11 cellular contexts compared by ENCODE assay signal in the genomic region with DNA sequence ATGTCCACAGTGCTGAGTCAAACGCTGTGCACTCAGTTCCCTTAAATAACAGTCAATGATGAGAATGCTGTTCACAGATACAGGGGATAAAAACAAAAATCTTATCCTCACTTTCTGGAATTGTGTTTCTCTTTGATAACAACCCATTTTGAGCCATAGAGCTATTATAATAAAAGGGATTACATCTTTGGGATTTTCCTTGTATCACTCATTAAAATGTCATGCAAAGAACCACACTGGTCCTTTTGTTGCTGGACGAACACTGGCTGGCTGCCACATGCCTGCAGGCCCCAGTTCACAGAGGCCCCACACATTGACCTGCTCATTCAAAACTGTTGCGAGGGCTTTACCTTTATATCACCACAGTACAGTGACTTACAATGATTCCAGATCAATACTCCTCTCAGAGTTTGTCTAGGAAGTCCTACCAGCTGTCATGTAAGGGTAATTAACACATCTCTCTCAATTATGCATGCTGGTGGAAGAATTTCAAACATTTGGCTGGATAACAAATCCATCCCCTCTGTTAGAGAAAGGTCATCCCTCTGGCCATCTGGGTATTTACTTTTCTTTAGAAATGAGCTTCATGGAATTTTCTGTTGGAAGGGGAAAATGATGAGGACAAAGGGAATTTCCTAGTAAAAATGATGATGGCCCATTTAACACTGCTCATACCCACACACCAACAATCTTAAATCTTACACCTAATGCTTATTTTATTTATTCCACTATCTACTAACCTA.
DNase-seq lines count a peak whose midpoint lies in the region; ATAC-seq and TF ChIP-seq lines count a peak whose summit lies in the region.
"Had no signal": no experiment of that assay in that cellular context is flagged by ENCODE, and none has a peak within 500 bp of the region (broad histone marks: within the 10 kb centered on the region; RNA-seq: fewer than 3 reads in every experiment).

No MANE protein-coding gene starts in this region.

- peak overlapping the region; percentile 13 to 45 (median 38) for H3K27ac ChIP-seq in gastrocnemius medialis
- no peak overlapping the region for H3K27ac ChIP-seq in Peyer's patch
- no peak overlapping the region for H3K27ac ChIP-seq in OCI-LY7 (ENCODE audit: low read depth, low read length, poor library complexity, severe bottlenecking)
- H3K27ac ChIP-seq: HL-60 had no signal

- H3K36me3 ChIP-seq in gastrocnemius medialis (no peaks in the 10 kb centered on the region), Peyer's patch (no peaks in the 10 kb centered on the region), OCI-LY7 (ENCODE audit: insufficient read depth, low read length) (no peaks in the 10 kb centered on the region)

- ATAC-seq in gastrocnemius medialis (peak; percentile 49 to 78), HG03520 (IDR thresholded peaks at IDR 0.05; ENCODE audit: unreplicated experiment) (no peak)
- ATAC-seq: effector memory CD8-positive, alpha-beta T cell; GM12878 had no signal

- intact Hi-C loops in gastrocnemius medialis (cut with DNase I; ENCODE audit: low total_unique reads) = no loop called here
- intact Hi-C loops in OCI-LY7 (cut with micrococcal nuclease; ENCODE audit: unreplicated experiment) = no loop called here

- H3K4me1 ChIP-seq in gastrocnemius medialis (peaks cover 54 to 68% of the 10 kb centered on the region in 2 donors), Peyer's patch (peaks cover 0 to 9% (median 0%) of the 10 kb centered on the region in 4 donors), OCI-LY7 (ENCODE audit: insufficient read depth, low read length, poor library complexity, severe bottlenecking) (no peaks in the 10 kb centered on the region)

- CTCF ChIA-PET in OCI-LY7 (lab: Charles Lee; ENCODE audit: unreplicated experiment) = no interaction called here

- no TSS peak for BruUV-seq in OCI-LY7 (replicated peaks; lab: Mats Ljungman, UMichigan)

- H3K4me3 ChIP-seq in astrocyte of the spinal cord (ENCODE audit: low read depth, low read length) = no peak overlapping the region
- no peak overlapping the region for H3K4me3 ChIP-seq in gastrocnemius medialis
- no peak overlapping the region for H3K4me3 ChIP-seq in Peyer's patch
- H3K4me3 ChIP-seq in OCI-LY7 (ENCODE audit: low read depth, low read length, poor library complexity, severe bottlenecking) = no peak overlapping the region
- H3K4me3 ChIP-seq: GM12878 had no signal

- no peak for TF ChIP-seq CTCF in astrocyte of the spinal cord (IDR thresholded peaks at IDR 0.05; ENCODE audit: low read depth, low read length)
- TF ChIP-seq CTCF in gastrocnemius medialis (IDR thresholded peaks at IDR 0.05 in 4 of 5, conservative IDR thresholded peaks at IDR 0.05 in 1 of 5) = no peak
- TF ChIP-seq CTCF in Peyer's patch (IDR thresholded peaks at IDR 0.05) = no peak
- TF ChIP-seq CTCF in OCI-LY7 (conservative IDR thresholded peaks at IDR 0.05; ENCODE audit: low read length) = no peak

- POLR2A ChIA-PET in OCI-LY7 (lab: Charles Lee) = no interaction called here

- DNase-seq in HT1080 (ENCODE audit: low read depth) (peak; percentile 86), astrocyte of the spinal cord (ENCODE audit: low read depth, low spot score) (peak; percentile 74), hippocampal formation (lab: John Stamatoyannopoulos, UW) (peak; percentile 42 to 44), gastrocnemius medialis (no peak), islet precursor cell (no peak), Peyer's patch (no peak), OCI-LY7 (ENCODE audit: low spot score) (no peak)
- DNase-seq: effector memory CD8-positive, alpha-beta T cell had no signal

- no peak overlapping the region for H3K4me2 ChIP-seq in OCI-LY7 (ENCODE audit: low read length)

- H3K27me3 ChIP-seq in gastrocnemius medialis (no peaks in the 10 kb centered on the region), Peyer's patch (no peaks in the 10 kb centered on the region)

- no peaks in the 10 kb centered on the region for H4K20me1 ChIP-seq in OCI-LY7 (ENCODE audit: insufficient read depth, low read length)

- no peaks in the 10 kb centered on the region for H3K79me2 ChIP-seq in OCI-LY7 (ENCODE audit: insufficient read depth, low read depth, low read length)

- TF ChIP-seq POLR2A in gastrocnemius medialis (IDR thresholded peaks at IDR 0.05) = no peak
- TF ChIP-seq POLR2A in Peyer's patch (IDR thresholded peaks at IDR 0.05) = no peak

- no peaks in the 10 kb centered on the region for H3K9me3 ChIP-seq in gastrocnemius medialis
- no peaks in the 10 kb centered on the region for H3K9me3 ChIP-seq in Peyer's patch
- H3K9me3 ChIP-seq in OCI-LY7 (ENCODE audit: low read length) = no peaks in the 10 kb centered on the region

- in situ Hi-C loops in astrocyte of the spinal cord (cut with HindIII; ENCODE audit: low sequenced_read_pairs) = no loop called here
- in situ Hi-C loops in gastrocnemius medialis (cut with MboI; ENCODE audit: low sequenced_read_pairs in 4 of 4) = no loop called here

- no peaks in the 10 kb centered on the region for H3K9me2 ChIP-seq in OCI-LY7 (ENCODE audit: insufficient read depth, low read length)

- H2AFZ ChIP-seq in OCI-LY7 (ENCODE audit: low read length) = no peak overlapping the region

Comparison
In these comparisons a context has a peak if more than half of its experiments do, and no peak if none do; other contexts are left out.
1. DNase-seq: peak in HT1080 (single experiment), astrocyte of the spinal cord (single experiment) and hippocampal formation (2 of 2); none in gastrocnemius medialis (0 of 2), islet precursor cell (single experiment), Peyer's patch (0 of 3) and OCI-LY7 (single experiment).
2. H3K27ac ChIP-seq: peak in gastrocnemius medialis (4 of 4); none in Peyer's patch (0 of 4) and OCI-LY7 (single experiment).